In the genomic region with DNA sequence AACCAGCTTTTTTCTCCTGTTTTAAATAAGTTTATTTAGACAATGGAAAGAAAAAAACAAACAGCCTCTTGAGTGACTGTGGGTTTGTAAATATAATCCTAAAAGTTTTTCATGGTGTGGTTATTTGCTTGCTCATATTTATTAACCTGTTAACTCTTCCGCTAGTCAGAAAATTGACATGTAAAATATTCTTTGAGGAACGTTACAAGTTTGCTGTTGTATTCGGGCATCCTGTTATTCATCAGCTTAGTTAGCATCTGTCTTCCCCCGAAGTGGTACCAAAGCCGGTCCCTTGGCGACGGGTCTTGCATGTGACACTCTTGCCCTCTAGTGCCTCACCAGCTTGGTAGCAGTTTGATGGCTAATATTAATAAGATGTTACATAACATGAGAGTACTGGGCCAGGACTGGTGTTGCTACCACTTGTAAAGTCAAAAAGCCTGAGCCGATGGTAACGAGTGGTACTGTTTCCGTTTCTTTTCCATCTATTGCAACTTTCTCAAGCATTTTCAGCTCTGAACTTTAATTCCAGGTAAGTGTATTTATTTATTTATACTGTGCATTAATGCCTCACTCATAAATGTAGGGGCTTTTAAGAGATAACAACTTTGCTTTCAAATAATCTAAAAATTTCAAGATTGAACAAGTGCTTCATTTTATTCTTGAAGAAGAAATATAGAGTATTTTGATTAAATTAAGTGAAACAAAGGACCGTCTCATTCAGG, we compare ENCODE assay signal across 1 cellular context.
TF ChIP-seq lines count a peak whose summit lies in the region.

A gene (plus strand): TSS at position 426 of the 725 bp plus-strand sequence. CDS start 19,425 bp downstream, outside the sequence.

TF ChIP-seq in H1, 55 proteins besides CTCF, POLR2A, EP300 and RAD21:
- TF ChIP-seq, protein P1, sequence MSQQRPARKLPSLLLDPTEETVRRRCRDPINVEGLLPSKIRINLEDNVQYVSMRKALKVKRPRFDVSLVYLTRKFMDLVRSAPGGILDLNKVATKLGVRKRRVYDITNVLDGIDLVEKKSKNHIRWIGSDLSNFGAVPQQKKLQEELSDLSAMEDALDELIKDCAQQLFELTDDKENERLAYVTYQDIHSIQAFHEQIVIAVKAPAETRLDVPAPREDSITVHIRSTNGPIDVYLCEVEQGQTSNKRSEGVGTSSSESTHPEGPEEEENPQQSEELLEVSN (IDR thresholded peaks at IDR 0.05), result no peak
- TF ChIP-seq CTBP2 (IDR thresholded peaks at IDR 0.05; ENCODE audit: borderline replicate concordance, insufficient read depth, insufficient read length, low read length) (no peak), JUND (IDR thresholded peaks at IDR 0.05; ENCODE audit: low read length) (no peak), SAP30 (IDR thresholded peaks at IDR 0.05; ENCODE audit: insufficient read depth, insufficient replicate concordance, low read length) (no peak), RFX5 (IDR thresholded peaks at IDR 0.05; ENCODE audit: borderline replicate concordance, low read depth, low read length) (no peak), CHD1 (IDR thresholded peaks at IDR 0.05; ENCODE audit: low read depth, low read length) (0 out of 2 replicates have a peak, but pooled peaks have one; percentile 40), SUZ12 (IDR thresholded peaks at IDR 0.05; ENCODE audit: low read length) (no peak), CEBPB (IDR thresholded peaks at IDR 0.05; ENCODE audit: low read depth, low read length) (peak; percentile 19; the same call in 1 of the 2 replicates), YY1 (IDR thresholded peaks at IDR 0.05; ENCODE audit: low read depth, low read length) (peak; percentile 40; the same call in 1 of the 2 replicates)
- TF ChIP-seq, protein P2, sequence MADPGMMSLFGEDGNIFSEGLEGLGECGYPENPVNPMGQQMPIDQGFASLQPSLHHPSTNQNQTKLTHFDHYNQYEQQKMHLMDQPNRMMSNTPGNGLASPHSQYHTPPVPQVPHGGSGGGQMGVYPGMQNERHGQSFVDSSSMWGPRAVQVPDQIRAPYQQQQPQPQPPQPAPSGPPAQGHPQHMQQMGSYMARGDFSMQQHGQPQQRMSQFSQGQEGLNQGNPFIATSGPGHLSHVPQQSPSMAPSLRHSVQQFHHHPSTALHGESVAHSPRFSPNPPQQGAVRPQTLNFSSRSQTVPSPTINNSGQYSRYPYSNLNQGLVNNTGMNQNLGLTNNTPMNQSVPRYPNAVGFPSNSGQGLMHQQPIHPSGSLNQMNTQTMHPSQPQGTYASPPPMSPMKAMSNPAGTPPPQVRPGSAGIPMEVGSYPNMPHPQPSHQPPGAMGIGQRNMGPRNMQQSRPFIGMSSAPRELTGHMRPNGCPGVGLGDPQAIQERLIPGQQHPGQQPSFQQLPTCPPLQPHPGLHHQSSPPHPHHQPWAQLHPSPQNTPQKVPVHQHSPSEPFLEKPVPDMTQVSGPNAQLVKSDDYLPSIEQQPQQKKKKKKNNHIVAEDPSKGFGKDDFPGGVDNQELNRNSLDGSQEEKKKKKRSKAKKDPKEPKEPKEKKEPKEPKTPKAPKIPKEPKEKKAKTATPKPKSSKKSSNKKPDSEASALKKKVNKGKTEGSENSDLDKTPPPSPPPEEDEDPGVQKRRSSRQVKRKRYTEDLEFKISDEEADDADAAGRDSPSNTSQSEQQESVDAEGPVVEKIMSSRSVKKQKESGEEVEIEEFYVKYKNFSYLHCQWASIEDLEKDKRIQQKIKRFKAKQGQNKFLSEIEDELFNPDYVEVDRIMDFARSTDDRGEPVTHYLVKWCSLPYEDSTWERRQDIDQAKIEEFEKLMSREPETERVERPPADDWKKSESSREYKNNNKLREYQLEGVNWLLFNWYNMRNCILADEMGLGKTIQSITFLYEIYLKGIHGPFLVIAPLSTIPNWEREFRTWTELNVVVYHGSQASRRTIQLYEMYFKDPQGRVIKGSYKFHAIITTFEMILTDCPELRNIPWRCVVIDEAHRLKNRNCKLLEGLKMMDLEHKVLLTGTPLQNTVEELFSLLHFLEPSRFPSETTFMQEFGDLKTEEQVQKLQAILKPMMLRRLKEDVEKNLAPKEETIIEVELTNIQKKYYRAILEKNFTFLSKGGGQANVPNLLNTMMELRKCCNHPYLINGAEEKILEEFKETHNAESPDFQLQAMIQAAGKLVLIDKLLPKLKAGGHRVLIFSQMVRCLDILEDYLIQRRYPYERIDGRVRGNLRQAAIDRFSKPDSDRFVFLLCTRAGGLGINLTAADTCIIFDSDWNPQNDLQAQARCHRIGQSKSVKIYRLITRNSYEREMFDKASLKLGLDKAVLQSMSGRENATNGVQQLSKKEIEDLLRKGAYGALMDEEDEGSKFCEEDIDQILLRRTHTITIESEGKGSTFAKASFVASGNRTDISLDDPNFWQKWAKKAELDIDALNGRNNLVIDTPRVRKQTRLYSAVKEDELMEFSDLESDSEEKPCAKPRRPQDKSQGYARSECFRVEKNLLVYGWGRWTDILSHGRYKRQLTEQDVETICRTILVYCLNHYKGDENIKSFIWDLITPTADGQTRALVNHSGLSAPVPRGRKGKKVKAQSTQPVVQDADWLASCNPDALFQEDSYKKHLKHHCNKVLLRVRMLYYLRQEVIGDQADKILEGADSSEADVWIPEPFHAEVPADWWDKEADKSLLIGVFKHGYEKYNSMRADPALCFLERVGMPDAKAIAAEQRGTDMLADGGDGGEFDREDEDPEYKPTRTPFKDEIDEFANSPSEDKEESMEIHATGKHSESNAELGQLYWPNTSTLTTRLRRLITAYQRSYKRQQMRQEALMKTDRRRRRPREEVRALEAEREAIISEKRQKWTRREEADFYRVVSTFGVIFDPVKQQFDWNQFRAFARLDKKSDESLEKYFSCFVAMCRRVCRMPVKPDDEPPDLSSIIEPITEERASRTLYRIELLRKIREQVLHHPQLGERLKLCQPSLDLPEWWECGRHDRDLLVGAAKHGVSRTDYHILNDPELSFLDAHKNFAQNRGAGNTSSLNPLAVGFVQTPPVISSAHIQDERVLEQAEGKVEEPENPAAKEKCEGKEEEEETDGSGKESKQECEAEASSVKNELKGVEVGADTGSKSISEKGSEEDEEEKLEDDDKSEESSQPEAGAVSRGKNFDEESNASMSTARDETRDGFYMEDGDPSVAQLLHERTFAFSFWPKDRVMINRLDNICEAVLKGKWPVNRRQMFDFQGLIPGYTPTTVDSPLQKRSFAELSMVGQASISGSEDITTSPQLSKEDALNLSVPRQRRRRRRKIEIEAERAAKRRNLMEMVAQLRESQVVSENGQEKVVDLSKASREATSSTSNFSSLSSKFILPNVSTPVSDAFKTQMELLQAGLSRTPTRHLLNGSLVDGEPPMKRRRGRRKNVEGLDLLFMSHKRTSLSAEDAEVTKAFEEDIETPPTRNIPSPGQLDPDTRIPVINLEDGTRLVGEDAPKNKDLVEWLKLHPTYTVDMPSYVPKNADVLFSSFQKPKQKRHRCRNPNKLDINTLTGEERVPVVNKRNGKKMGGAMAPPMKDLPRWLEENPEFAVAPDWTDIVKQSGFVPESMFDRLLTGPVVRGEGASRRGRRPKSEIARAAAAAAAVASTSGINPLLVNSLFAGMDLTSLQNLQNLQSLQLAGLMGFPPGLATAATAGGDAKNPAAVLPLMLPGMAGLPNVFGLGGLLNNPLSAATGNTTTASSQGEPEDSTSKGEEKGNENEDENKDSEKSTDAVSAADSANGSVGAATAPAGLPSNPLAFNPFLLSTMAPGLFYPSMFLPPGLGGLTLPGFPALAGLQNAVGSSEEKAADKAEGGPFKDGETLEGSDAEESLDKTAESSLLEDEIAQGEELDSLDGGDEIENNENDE (IDR thresholded peaks at IDR 0.05; ENCODE audit: insufficient replicate concordance, low read length), result peak; percentile 25
TF ChIP-seq in H1: peak in this region for 4.
